Comparison of ENCODE assay signal across 23 cellular contexts in the genomic region with DNA sequence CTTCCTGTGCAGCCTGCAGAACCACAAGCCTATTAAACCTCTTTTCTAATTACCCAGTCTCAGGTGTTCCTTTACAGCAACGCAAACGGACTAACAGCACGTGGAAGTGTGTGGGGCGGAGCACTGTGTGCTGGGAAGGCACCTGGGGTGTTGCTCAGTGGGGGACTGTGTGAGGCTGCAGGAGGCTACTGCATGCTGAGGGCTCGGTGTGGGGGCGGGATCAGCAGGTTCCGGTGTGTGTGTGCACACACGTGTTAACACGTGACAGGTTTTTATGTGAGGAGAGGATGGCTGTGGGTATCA. TPM values are rescaled to one million over a fixed set of nuclear protein-coding genes. Genes with fewer than 3 reads are reported as not detected.
A peak's percentile ranks its signal among the peaks of the same experiment; 100 is the strongest.
DNase-seq lines count a peak whose midpoint lies in the region; ATAC-seq and TF ChIP-seq lines count a peak whose summit lies in the region.
"Had no signal": no experiment of that assay in that cellular context is flagged by ENCODE, and none has a peak within 500 bp of the region (broad histone marks: within the 10 kb centered on the region; RNA-seq: fewer than 3 reads in every experiment).

No MANE protein-coding gene starts in this region.

- H4K20me1 ChIP-seq in osteoblast (ENCODE audit: insufficient read depth, low read length), result no peaks in the 10 kb centered on the region

- CTCF ChIA-PET in activated CD8-positive, alpha-beta memory T cell treated with anti-CD3 and anti-CD28 coated beads, Interleukin-2, amount 10 ng/mL, durations not matched to agents 7 days and 5 days (lab: Charles Lee), result no interaction called here

- H3K4me3 ChIP-seq in osteoblast (ENCODE audit: insufficient read depth, low read length) (no peak overlapping the region), vagina (no peak overlapping the region)
- H3K4me3 ChIP-seq: GM12878, PC-9 had no signal

- no peak overlapping the region for H3K4me3 Mint-ChIP-seq in activated CD8-positive, alpha-beta memory T cell treated with anti-CD3 and anti-CD28 coated beads, Interleukin-2, amount 10 ng/mL, durations not matched to agents 7 days and 5 days
- no peak overlapping the region for H3K4me3 Mint-ChIP-seq in natural killer cell
- H3K4me3 Mint-ChIP-seq: CD4-positive, CD25-positive, alpha-beta regulatory T cell; H9; IgD-negative memory B cell had no signal

- no peaks in the 10 kb centered on the region for H3K9me3 Mint-ChIP-seq in activated CD8-positive, alpha-beta memory T cell treated with anti-CD3 and anti-CD28 coated beads, Interleukin-2, amount 10 ng/mL, durations not matched to agents 7 days and 5 days (ENCODE audit: low read depth)
- H3K9me3 Mint-ChIP-seq in natural killer cell, result no peaks in the 10 kb centered on the region

- peaks cover 3% of the 10 kb centered on the region for H3K36me3 ChIP-seq in osteoblast (ENCODE audit: insufficient read depth, low read length)
- H3K36me3 ChIP-seq in vagina, result no peaks in the 10 kb centered on the region
- H3K36me3 ChIP-seq: BE2C had no signal

- H3K9me3 ChIP-seq in osteoblast (ENCODE audit: low read depth, low read length), result no peaks in the 10 kb centered on the region
- no peaks in the 10 kb centered on the region for H3K9me3 ChIP-seq in vagina
- H3K9me3 ChIP-seq: BE2C had no signal

- H3K4me1 Mint-ChIP-seq in activated CD8-positive, alpha-beta memory T cell treated with anti-CD3 and anti-CD28 coated beads, Interleukin-2, amount 10 ng/mL, durations not matched to agents 7 days and 5 days, result no peaks in the 10 kb centered on the region
- H3K4me1 Mint-ChIP-seq in natural killer cell, result no peaks in the 10 kb centered on the region
- H3K4me1 Mint-ChIP-seq: CD4-positive, CD25-positive, alpha-beta regulatory T cell; H9; IgD-negative memory B cell had no signal

- peak; percentile 27 for DNase-seq in activated CD8-positive, alpha-beta memory T cell treated with anti-CD3 and anti-CD28 coated beads, Interleukin-2, amount 10 ng/mL, durations not matched to agents 7 days and 5 days
- no peak for DNase-seq in activated CD8-positive, alpha-beta memory T cell treated with anti-CD3 and anti-CD28 coated beads for 24 hours
- DNase-seq in iPS-NIHi11 (ENCODE audit: low spot score) (peak; percentile 5), osteoblast (ENCODE audit: insufficient read length, low spot score, missing footprints) (peak; percentile 21), vagina (ENCODE audit: extremely low spot score in 2 of 2) (peak; percentile 43 to 44), natural killer cell (no peak), retina (no peak)
- DNase-seq: BE2C; CD4-positive, CD25-positive, alpha-beta regulatory T cell; COR-L47; DMS153; GF-D8; Karpas-422; NCI-H1417 treated with DMSO at 0.1 percent for 48 hours; NCI-H1930; NCI-H2171; NCI-H526; PC-9 had no signal

- H3K4me1 ChIP-seq in osteoblast (ENCODE audit: insufficient read depth, low read length) (no peaks in the 10 kb centered on the region), vagina (no peaks in the 10 kb centered on the region)
- H3K4me1 ChIP-seq: BE2C had no signal

- H2AFZ ChIP-seq in osteoblast (ENCODE audit: low read length), result no peak overlapping the region
- H2AFZ ChIP-seq: PC-9 had no signal

- H3K79me2 ChIP-seq in osteoblast (ENCODE audit: insufficient read depth, low read length), result no peaks in the 10 kb centered on the region

- no peak overlapping the region for H3K27ac Mint-ChIP-seq in activated CD8-positive, alpha-beta memory T cell treated with anti-CD3 and anti-CD28 coated beads, Interleukin-2, amount 10 ng/mL, durations not matched to agents 7 days and 5 days
- no peak overlapping the region for H3K27ac Mint-ChIP-seq in natural killer cell
- H3K27ac Mint-ChIP-seq: H9, IgD-negative memory B cell had no signal

- TF ChIP-seq POLR2A in vagina (IDR thresholded peaks at IDR 0.05), result no peak

- no peak overlapping the region for H3K4me2 ChIP-seq in osteoblast (ENCODE audit: insufficient read depth, low read length)
- H3K4me2 ChIP-seq: PC-9 had no signal

- ATAC-seq in activated CD8-positive, alpha-beta memory T cell treated with anti-CD3 and anti-CD28 coated beads, Interleukin-2, amount 10 ng/mL, durations not matched to agents 7 days and 5 days, result no peak
- ATAC-seq in natural killer cell, result no peak
- ATAC-seq: GM12878 had no signal

- no peaks in the 10 kb centered on the region for H3K27me3 ChIP-seq in osteoblast (ENCODE audit: insufficient read depth, low read length)
- H3K27me3 ChIP-seq in vagina, result no peaks in the 10 kb centered on the region
- H3K27me3 ChIP-seq: BE2C had no signal

- no peak for TF ChIP-seq CTCF in osteoblast (IDR thresholded peaks at IDR 0.05; ENCODE audit: extremely low read depth, low read depth, low read length)
- no peak for TF ChIP-seq CTCF in vagina (IDR thresholded peaks at IDR 0.05)
- no peak for TF ChIP-seq CTCF in natural killer cell (IDR thresholded peaks at IDR 0.05)

- no peak overlapping the region for H3K27ac ChIP-seq in osteoblast (ENCODE audit: low read depth, low read length)
- H3K27ac ChIP-seq in vagina, result no peak overlapping the region
- H3K27ac ChIP-seq: HL-60, PC-9, RWPE1 had no signal

- peaks cover 9% of the 10 kb centered on the region for H3K36me3 Mint-ChIP-seq in activated CD8-positive, alpha-beta memory T cell treated with anti-CD3 and anti-CD28 coated beads, Interleukin-2, amount 10 ng/mL, durations not matched to agents 7 days and 5 days
- peaks cover 6% of the 10 kb centered on the region for H3K36me3 Mint-ChIP-seq in natural killer cell

- intact Hi-C loops in vagina (cut with DNase I) (no loop called here), natural killer cell (cut with micrococcal nuclease) (no loop called here)

- H3K27me3 Mint-ChIP-seq in activated CD8-positive, alpha-beta memory T cell treated with anti-CD3 and anti-CD28 coated beads, Interleukin-2, amount 10 ng/mL, durations not matched to agents 7 days and 5 days, result no peaks in the 10 kb centered on the region
- H3K27me3 Mint-ChIP-seq in natural killer cell (ENCODE audit: low read depth in 2 of 2), result no peaks in the 10 kb centered on the region
- H3K27me3 Mint-ChIP-seq: CD4-positive, CD25-positive, alpha-beta regulatory T cell; IgD-negative memory B cell had no signal

RNA-seq across cellular contexts. Expression of a gene that starts 58.9 kb away (rescaled TPM):
- 10 to 100 TPM; 21.3 to 33.5 TPM for total RNA-seq in activated CD8-positive, alpha-beta memory T cell treated with anti-CD3 and anti-CD28 coated beads, Interleukin-2, amount 10 ng/mL, durations not matched to agents 7 days and 5 days
- total RNA-seq in osteoblast (11.2 and 11.5 TPM in 2 replicates), vagina (20.6 TPM), natural killer cell (10 to 100 TPM; 43.8 to 51.5 (median 46.6) TPM)

Comparison
In these comparisons a context has a peak if more than half of its experiments do, and no peak if none do; other contexts are left out.
1. DNase-seq: peak in activated CD8-positive, alpha-beta memory T cell treated with anti-CD3 and anti-CD28 coated beads, Interleukin-2, amount 10 ng/mL, durations not matched to agents 7 days and 5 days (single experiment), iPS-NIHi11 (single experiment), osteoblast (single experiment) and vagina (2 of 2); none in activated CD8-positive, alpha-beta memory T cell treated with anti-CD3 and anti-CD28 coated beads for 24 hours (single experiment), natural killer cell (single experiment) and retina (single experiment).